Comparison of ENCODE assay signal across 8 cellular contexts in genomic region chr17:76909971-76910760, GRCh38. TPM values are rescaled to one million over a fixed set of nuclear protein-coding genes. Genes with fewer than 3 reads are reported as not detected.
DNase-seq lines count a peak whose midpoint lies in the region; ATAC-seq, FAIRE-seq and TF ChIP-seq lines count a peak whose summit lies in the region.

No MANE protein-coding gene starts in this region.

- DNase-seq in GM13976 (ENCODE audit: low spot score) (peak; percentile 69), RKO (ENCODE audit: low spot score) (peak; percentile 35), choroid plexus epithelial cell (ENCODE audit: low read depth) (peak; percentile 59), mucosa of gallbladder (ENCODE audit: low spot score) (peak; percentile 53), GM12892 (ENCODE audit: insufficient read length) (no peak)

- no peak for ATAC-seq in GM21737 (IDR thresholded peaks at IDR 0.05; ENCODE audit: unreplicated experiment)
- ATAC-seq in GM19467 (IDR thresholded peaks at IDR 0.05; ENCODE audit: unreplicated experiment), result no peak
- ATAC-seq in HG02763 (IDR thresholded peaks at IDR 0.05; ENCODE audit: unreplicated experiment), result no peak

- no peak for TF ChIP-seq POLR2A in GM12892 (IDR thresholded peaks at IDR 0.05; ENCODE audit: low read depth, low read length)

- in situ Hi-C loops in GM13976 (cut with MboI; ENCODE audit: low sequenced_read_pairs, unreplicated experiment), result no loop called here

- FAIRE-seq in GM12892 (lab: Jason Lieb, UNC), result no peak

- no peak overlapping the region for H3K4me3 ChIP-seq in choroid plexus epithelial cell (ENCODE audit: low read depth, low read length)

- TF ChIP-seq CTCF in GM13976 (IDR thresholded peaks at IDR 0.05; ENCODE audit: borderline replicate concordance, control extremely low read depth, extremely low read depth, insufficient read depth, missing control alignments) (no peak), choroid plexus epithelial cell (conservative IDR thresholded peaks at IDR 0.05; ENCODE audit: low read depth, low read length) (no peak)

RNA-seq across cellular contexts. Expression of gene MGAT5B, which starts 42.0 kb away (rescaled TPM):
- total RNA-seq in mucosa of gallbladder, result 0.69 TPM
- polyA plus RNA-seq in GM12892 (2012; ENCODE audit: missing spikeins), result not detected
